In genomic region chr12:92933606-92934005, GRCh38 we compare ENCODE assay signal across 20 cellular contexts.
"Had no signal": no experiment of that assay in that cellular context is flagged by ENCODE, and none has a peak within 500 bp of the region (broad histone marks: within the 10 kb centered on the region; RNA-seq: fewer than 3 reads in every experiment).

No MANE protein-coding gene starts in this region.

- H3K36me3 ChIP-seq: brain microvascular endothelial cell, sigmoid colon, upper lobe of right lung had no signal

- ATAC-seq: activated naive CD8-positive, alpha-beta T cell treated with anti-CD3 and anti-CD28 coated beads, Interleukin-2, amount 50 U/mL, for 24 hours; foreskin keratinocyte; left cardiac atrium; naive thymus-derived CD4-positive, alpha-beta T cell; stimulated activated memory B cell treated with anti-CD40 and anti-IgM and Interleukin-4, amounts not matched to agents 10 μg/mL and 1 μg/mL and 100 μg/mL, for 72 hours; upper lobe of right lung had no signal

- H3K4me3 ChIP-seq: dorsolateral prefrontal cortex, sigmoid colon, testis, upper lobe of right lung had no signal

- H3K4me1 ChIP-seq: upper lobe of right lung had no signal

- H3K27ac ChIP-seq: brain microvascular endothelial cell, dorsolateral prefrontal cortex, foreskin keratinocyte, sigmoid colon, testis, upper lobe of right lung had no signal

- H3K27me3 ChIP-seq: brain microvascular endothelial cell, dorsolateral prefrontal cortex, foreskin keratinocyte, sigmoid colon, testis, upper lobe of right lung had no signal

- H3K4me3 Mint-ChIP-seq: activated B cell treated with CpG ODN at 0.5 μM for 24 hours; activated CD4-positive, alpha-beta memory T cell treated with anti-CD3 and anti-CD28 coated beads for 36 hours; activated naive CD8-positive, alpha-beta T cell treated with anti-CD3 and anti-CD28 coated beads, Interleukin-2, amount 50 U/mL, for 24 hours; activated T-helper 1 cell treated with anti-CD3 and anti-CD28 coated beads, Interleukin-12 subunit alpha, Interleukin-12 subunit beta, Interleukin-2, Interleukin-4 antibody, amounts not matched to agents 30 ng/mL and 10 ng/mL and 1 ng/mL, durations not matched to agents 14 hours and 24 hours and 36 hours; endodermal cell; naive thymus-derived CD4-positive, alpha-beta T cell; stimulated activated memory B cell treated with anti-CD40 and anti-IgM and Interleukin-4, amounts not matched to agents 10 μg/mL and 1 μg/mL and 100 μg/mL, for 72 hours had no signal

- H3K27me3 Mint-ChIP-seq: activated B cell treated with CpG ODN at 0.5 μM for 24 hours; activated CD4-positive, alpha-beta memory T cell treated with anti-CD3 and anti-CD28 coated beads for 36 hours; activated naive CD8-positive, alpha-beta T cell treated with anti-CD3 and anti-CD28 coated beads, Interleukin-2, amount 50 U/mL, for 24 hours; stimulated activated memory B cell treated with anti-CD40 and anti-IgM and Interleukin-4, amounts not matched to agents 10 μg/mL and 1 μg/mL and 100 μg/mL, for 72 hours had no signal

- DNase-seq: activated B cell treated with CpG ODN at 0.5 μM for 24 hours; activated CD4-positive, alpha-beta memory T cell treated with anti-CD3 and anti-CD28 coated beads for 36 hours; activated CD4-positive, alpha-beta T cell treated with anti-CD3 and anti-CD28 coated beads for 4 hours; activated naive CD8-positive, alpha-beta T cell treated with anti-CD3 and anti-CD28 coated beads, Interleukin-2, amount 50 U/mL, for 24 hours; activated T-cell treated with anti-CD3 and anti-CD28 coated beads for 4 hours; aorta; brain microvascular endothelial cell; central memory CD4-positive, alpha-beta T cell; dorsolateral prefrontal cortex; endodermal cell; foreskin keratinocyte; left cardiac atrium; mesenchymal stem cell; naive thymus-derived CD4-positive, alpha-beta T cell; sigmoid colon; stimulated activated CD4-positive, alpha-beta T cell treated with anti-CD3 and anti-CD28 coated beads, Interleukin-4, amount 100 ng/mL, for 24 hours; testis; upper lobe of right lung had no signal

- H3K36me3 Mint-ChIP-seq: activated CD4-positive, alpha-beta memory T cell treated with anti-CD3 and anti-CD28 coated beads for 36 hours; naive thymus-derived CD4-positive, alpha-beta T cell; stimulated activated memory B cell treated with anti-CD40 and anti-IgM and Interleukin-4, amounts not matched to agents 10 μg/mL and 1 μg/mL and 100 μg/mL, for 72 hours had no signal

- H3K9me3 Mint-ChIP-seq: activated B cell treated with CpG ODN at 0.5 μM for 24 hours; activated CD4-positive, alpha-beta memory T cell treated with anti-CD3 and anti-CD28 coated beads for 36 hours; activated naive CD8-positive, alpha-beta T cell treated with anti-CD3 and anti-CD28 coated beads, Interleukin-2, amount 50 U/mL, for 24 hours; activated T-helper 1 cell treated with anti-CD3 and anti-CD28 coated beads, Interleukin-12 subunit alpha, Interleukin-12 subunit beta, Interleukin-2, Interleukin-4 antibody, amounts not matched to agents 30 ng/mL and 10 ng/mL and 1 ng/mL, durations not matched to agents 14 hours and 24 hours and 36 hours; endodermal cell; stimulated activated memory B cell treated with anti-CD40 and anti-IgM and Interleukin-4, amounts not matched to agents 10 μg/mL and 1 μg/mL and 100 μg/mL, for 72 hours had no signal

- H3K9me3 ChIP-seq: sigmoid colon, testis, upper lobe of right lung had no signal

- H3K27ac Mint-ChIP-seq: activated B cell treated with CpG ODN at 0.5 μM for 24 hours; activated CD4-positive, alpha-beta memory T cell treated with anti-CD3 and anti-CD28 coated beads for 36 hours; activated naive CD8-positive, alpha-beta T cell treated with anti-CD3 and anti-CD28 coated beads, Interleukin-2, amount 50 U/mL, for 24 hours; activated T-helper 1 cell treated with anti-CD3 and anti-CD28 coated beads, Interleukin-12 subunit alpha, Interleukin-12 subunit beta, Interleukin-2, Interleukin-4 antibody, amounts not matched to agents 30 ng/mL and 10 ng/mL and 1 ng/mL, durations not matched to agents 14 hours and 24 hours and 36 hours; endodermal cell; stimulated activated memory B cell treated with anti-CD40 and anti-IgM and Interleukin-4, amounts not matched to agents 10 μg/mL and 1 μg/mL and 100 μg/mL, for 72 hours had no signal
